In genomic region chr6:39335780-39336541, GRCh38 we compare ENCODE assay signal across 11 cellular contexts. TPM values are rescaled to one million over a fixed set of nuclear protein-coding genes. Genes with fewer than 3 reads are reported as not detected.
DNase-seq lines count a peak whose midpoint lies in the region; ATAC-seq and TF ChIP-seq lines count a peak whose summit lies in the region.
"Had no signal": no experiment of that assay in that cellular context is flagged by ENCODE, and none has a peak within 500 bp of the region (broad histone marks: within the 10 kb centered on the region; RNA-seq: fewer than 3 reads in every experiment).

No MANE protein-coding gene starts in this region.

- H3K27ac ChIP-seq in neuronal stem cell (replicated peaks; ENCODE audit: low read length), result no peak overlapping the region
- H3K27ac ChIP-seq in dorsolateral prefrontal cortex, result no peak overlapping the region
- H3K27ac ChIP-seq: KMS-11 had no signal

- no peak overlapping the region for H2BK120ac ChIP-seq in neuronal stem cell (ENCODE audit: low read depth, low read length)

- ATAC-seq in GM18909 (IDR thresholded peaks at IDR 0.05; ENCODE audit: poor library complexity, unreplicated experiment), result peak; percentile 56

- no peaks in the 10 kb centered on the region for H3K9me3 Mint-ChIP-seq in activated CD4-positive, alpha-beta memory T cell treated with anti-CD3 and anti-CD28 coated beads, Interleukin-2, amount 10 ng/mL, durations not matched to agents 7 days and 5 days

- H3K9ac ChIP-seq in neuronal stem cell (ENCODE audit: low read depth, low read length, poor library complexity), result no peak overlapping the region
- H3K9ac ChIP-seq: KMS-11 had no signal

- no peak overlapping the region for H3K4me3 Mint-ChIP-seq in activated CD4-positive, alpha-beta memory T cell treated with anti-CD3 and anti-CD28 coated beads, Interleukin-2, amount 10 ng/mL, durations not matched to agents 7 days and 5 days

- no peak overlapping the region for H3K4me3 ChIP-seq in neuronal stem cell (ENCODE audit: low read length in 2 of 2)
- no peak overlapping the region for H3K4me3 ChIP-seq in dorsolateral prefrontal cortex
- H3K4me3 ChIP-seq: Peyer's patch had no signal

- H3K18ac ChIP-seq in neuronal stem cell (ENCODE audit: low read length), result peak overlapping the region; percentile 75

- WGBS in neuronal stem cell (ENCODE audit: extremely low coverage in 2 of 2, insufficient read length in 2 of 2, insufficient replicate concordance in 1 of 2), 2 donors, result no CpG with 5 or more reads among the region's 5 CpGs

- no peaks in the 10 kb centered on the region for H3K36me3 ChIP-seq in neuronal stem cell (replicated peaks in 1 of 2; ENCODE audit: control insufficient read depth in 2 of 2, insufficient read depth in 2 of 2, low read length in 2 of 2)
- H3K36me3 ChIP-seq: Peyer's patch had no signal

- intact Hi-C loops in dorsolateral prefrontal cortex (cut with DNase I), result no loop called here

- H3K4me2 ChIP-seq in neuronal stem cell (ENCODE audit: insufficient read depth, low read length, poor library complexity, severe bottlenecking), result no peak overlapping the region
- H3K4me2 ChIP-seq: KMS-11 had no signal

- DNase-seq in HT1080 (ENCODE audit: low read depth) (peak; percentile 70), neuronal stem cell (ENCODE audit: low spot score) (no peak), dorsolateral prefrontal cortex (no peak), NCI-H2171 treated with DMSO at 0.1 percent for 48 hours (lab: John Stamatoyannopoulos, UW) (no peak), COLO668 (lab: John Stamatoyannopoulos, UW; ENCODE audit: unreplicated experiment) (no peak), NCI-H2196 treated with DMSO at 0.1 percent for 48 hours (lab: John Stamatoyannopoulos, UW; ENCODE audit: unreplicated experiment) (no peak)
- peak; percentile 44 for DNase-seq in activated CD4-positive, alpha-beta memory T cell treated with anti-CD3 and anti-CD28 coated beads, Interleukin-2, amount 10 ng/mL, durations not matched to agents 7 days and 5 days
- DNase-seq: occipital lobe, Peyer's patch had no signal

- peak overlapping the region; percentile 33 for H2AK5ac ChIP-seq in neuronal stem cell (ENCODE audit: low read depth, low read length)

- CTCF ChIA-PET in activated CD4-positive, alpha-beta memory T cell treated with anti-CD3 and anti-CD28 coated beads, Interleukin-2, amount 10 ng/mL, durations not matched to agents 7 days and 5 days (lab: Charles Lee), result interaction anchor here (0.8 kb wide), 1 partner anchor 33 kb away, joined by 3 read pairs; no protein-coding TSS in a partner anchor

- POLR2A ChIA-PET in activated CD4-positive, alpha-beta memory T cell treated with anti-CD3 and anti-CD28 coated beads, Interleukin-2, amount 10 ng/mL, durations not matched to agents 7 days and 5 days (lab: Charles Lee), result no interaction called here

- H3K14ac ChIP-seq in neuronal stem cell (ENCODE audit: low read length), result no peak overlapping the region

- H3K9me3 ChIP-seq in neuronal stem cell (replicated peaks in 1 of 2; ENCODE audit: control insufficient read depth in 2 of 2, insufficient read depth in 1 of 2, low read depth in 1 of 2, low read length in 2 of 2), result no peaks in the 10 kb centered on the region
- H3K9me3 ChIP-seq: Peyer's patch had no signal

- H3K27ac Mint-ChIP-seq in activated CD4-positive, alpha-beta memory T cell treated with anti-CD3 and anti-CD28 coated beads, Interleukin-2, amount 10 ng/mL, durations not matched to agents 7 days and 5 days, result no peak overlapping the region

- peaks cover 2% of the 10 kb centered on the region for H3K79me1 ChIP-seq in neuronal stem cell (ENCODE audit: low read depth, low read length)

- H3K36me3 Mint-ChIP-seq in activated CD4-positive, alpha-beta memory T cell treated with anti-CD3 and anti-CD28 coated beads, Interleukin-2, amount 10 ng/mL, durations not matched to agents 7 days and 5 days (ENCODE audit: low read depth), result no peaks in the 10 kb centered on the region

- no peak for TF ChIP-seq CTCF in dorsolateral prefrontal cortex (IDR thresholded peaks at IDR 0.05 in 54 of 56, conservative IDR thresholded peaks at IDR 0.05 in 2 of 56; ENCODE audit: low read depth in 1 of 56, partially characterized antibody in 56 of 56)

- H2AFZ ChIP-seq in neuronal stem cell (ENCODE audit: low read length), result no peak overlapping the region

- H3K23ac ChIP-seq in neuronal stem cell (ENCODE audit: low read depth, low read length, poor library complexity), result no peak overlapping the region

- no peak overlapping the region for H4K8ac ChIP-seq in neuronal stem cell (ENCODE audit: low read depth, low read length)

- H3K27me3 Mint-ChIP-seq in activated CD4-positive, alpha-beta memory T cell treated with anti-CD3 and anti-CD28 coated beads, Interleukin-2, amount 10 ng/mL, durations not matched to agents 7 days and 5 days, result peaks cover 36% of the 10 kb centered on the region

- peaks cover 0 to 3% (median 0%) of the 10 kb centered on the region in 3 experiments for H3K27me3 ChIP-seq in neuronal stem cell (ENCODE audit: control insufficient read depth in 3 of 3, insufficient read depth in 3 of 3, low read depth in 1 of 3, low read length in 3 of 3)
- no peaks in the 10 kb centered on the region for H3K27me3 ChIP-seq in dorsolateral prefrontal cortex
- H3K27me3 ChIP-seq: Peyer's patch had no signal

- peaks cover 13% of the 10 kb centered on the region for H3K4me1 Mint-ChIP-seq in activated CD4-positive, alpha-beta memory T cell treated with anti-CD3 and anti-CD28 coated beads, Interleukin-2, amount 10 ng/mL, durations not matched to agents 7 days and 5 days

- peak overlapping the region; percentile 83 for H2BK15ac ChIP-seq in neuronal stem cell (ENCODE audit: low read length)

- no peak overlapping the region for H4K91ac ChIP-seq in neuronal stem cell (ENCODE audit: low read depth, low read length, poor library complexity)

- peak overlapping the region; percentile 79 for H2BK12ac ChIP-seq in neuronal stem cell (ENCODE audit: low read length)

- H2BK5ac ChIP-seq in neuronal stem cell (ENCODE audit: low read length), result peak overlapping the region; percentile 8

- no peak overlapping the region for H3K4ac ChIP-seq in neuronal stem cell (ENCODE audit: low read length)

- peaks cover 0 to 10% of the 10 kb centered on the region in 2 donors for H3K4me1 ChIP-seq in neuronal stem cell (ENCODE audit: control insufficient read depth in 2 of 2, insufficient read depth in 1 of 2, low read depth in 1 of 2, low read length in 2 of 2)
- H3K4me1 ChIP-seq: Peyer's patch had no signal

RNA-seq across cellular contexts. Expression of gene KCNK16, which starts 13.5 kb away (rescaled TPM):
- not detected in 2 replicates for total RNA-seq in HT1080 (2014; rRNA removed; shearing (Covaris generic))
- polyA plus RNA-seq in HT1080 (2015; cell fraction: cytosol; rRNA removed), result not detected in 2 replicates
- not detected in 2 replicates for polyA plus RNA-seq in HT1080 (2015; cell fraction: nucleus; rRNA removed)
- total RNA-seq in activated CD4-positive, alpha-beta memory T cell treated with anti-CD3 and anti-CD28 coated beads, Interleukin-2, amount 10 ng/mL, durations not matched to agents 7 days and 5 days, result not detected
- not detected for polyA plus RNA-seq in neuronal stem cell (2013, experiment 1 of 2)
- not detected for polyA plus RNA-seq in neuronal stem cell (2013, experiment 2 of 2)
- total RNA-seq in dorsolateral prefrontal cortex, result under 1 TPM in 7 of 120 experiments, not detected in 113; 0.42 to 0.76 (median 0.50) TPM
- total RNA-seq: occipital lobe, Peyer's patch had no signal

RNA-seq across cellular contexts. Expression of gene KCNK17, which starts 21.7 kb away (rescaled TPM):
- total RNA-seq in HT1080 (2014; rRNA removed; shearing (Covaris generic)), result not detected in 2 replicates
- not detected in 2 replicates for polyA plus RNA-seq in HT1080 (2015; cell fraction: cytosol; rRNA removed)
- not detected in 2 replicates for polyA plus RNA-seq in HT1080 (2015; cell fraction: nucleus; rRNA removed)
- not detected for total RNA-seq in activated CD4-positive, alpha-beta memory T cell treated with anti-CD3 and anti-CD28 coated beads, Interleukin-2, amount 10 ng/mL, durations not matched to agents 7 days and 5 days
- 0.33 TPM for polyA plus RNA-seq in neuronal stem cell (2013, experiment 1 of 2)
- polyA plus RNA-seq in neuronal stem cell (2013, experiment 2 of 2), result 0.22 TPM
- total RNA-seq in dorsolateral prefrontal cortex, result 1 to 10 TPM in 3 of 120 experiments, under 1 TPM in 24, not detected in 93; 0.24 to 1.8 (median 0.33) TPM
- total RNA-seq: occipital lobe had no signal

Comparison
In these comparisons a context has a peak if more than half of its experiments do, and no peak if none do; other contexts are left out.
1. DNase-seq: peak in HT1080 (single experiment) and activated CD4-positive, alpha-beta memory T cell treated with anti-CD3 and anti-CD28 coated beads, Interleukin-2, amount 10 ng/mL, durations not matched to agents 7 days and 5 days (single experiment); none in neuronal stem cell (single experiment), dorsolateral prefrontal cortex (0 of 10), NCI-H2171 treated with DMSO at 0.1 percent for 48 hours (single experiment), COLO668 (single experiment) and NCI-H2196 treated with DMSO at 0.1 percent for 48 hours (single experiment).